14 cellular contexts compared by ENCODE assay signal in genomic region chr9:4743131-4743875, GRCh38. TPM values are rescaled to one million over a fixed set of nuclear protein-coding genes. Genes with fewer than 3 reads are reported as not detected.
DNase-seq lines count a peak whose midpoint lies in the region; ATAC-seq, FAIRE-seq and TF ChIP-seq lines count a peak whose summit lies in the region.
"Had no signal": no experiment of that assay in that cellular context is flagged by ENCODE, and none has a peak within 500 bp of the region (broad histone marks: within the 10 kb centered on the region; RNA-seq: fewer than 3 reads in every experiment).

No MANE protein-coding gene starts in this region.

- no peaks in the 10 kb centered on the region for H3K36me3 ChIP-seq in heart right ventricle
- H3K36me3 ChIP-seq in WERI-Rb-1, result peaks cover 2% of the 10 kb centered on the region; the same call in 1 of the 2 replicates
- H3K36me3 ChIP-seq in vagina, result no peaks in the 10 kb centered on the region
- no peaks in the 10 kb centered on the region for H3K36me3 ChIP-seq in small intestine (ENCODE audit: control insufficient read depth in 2 of 2, insufficient read depth in 2 of 2, low read length in 2 of 2)
- H3K36me3 ChIP-seq: colonic mucosa, lower lobe of right lung, tibial artery had no signal

- FAIRE-seq in small intestine (lab: Jason Lieb, UNC), result no peak
- FAIRE-seq: K562 had no signal

- 53 to 62% methylated on average over 5 of the region's 5 CpGs for WGBS in heart right ventricle, 2 donors
- WGBS in right cardiac atrium, result 71% methylated on average over 5 of the region's 5 CpGs
- WGBS in small intestine, 3 donors, result 69 to 76% (median 73%) methylated on average over 5 of the region's 5 CpGs

- H3K27me3 Mint-ChIP-seq in immature natural killer cell (ENCODE audit: low read depth in 3 of 3), result peaks cover 2 to 7% (median 5%) of the 10 kb centered on the region in 3 donors

- no peaks in the 10 kb centered on the region for H3K36me3 Mint-ChIP-seq in immature natural killer cell

- peak overlapping the region in 3 of 6 donors; percentile 9 to 66 (median 51) for H3K27ac Mint-ChIP-seq in immature natural killer cell

- TF ChIP-seq POLR2A in vagina (IDR thresholded peaks at IDR 0.05), result no peak

- TF ChIP-seq CTCF in heart right ventricle (IDR thresholded peaks at IDR 0.05) (no peak), WERI-Rb-1 (IDR thresholded peaks at IDR 0.05; ENCODE audit: low read depth, low read length) (no peak), vagina (IDR thresholded peaks at IDR 0.05) (no peak)

- H3K27ac ChIP-seq in heart right ventricle, result peak overlapping the region in 9 of 10 donors; percentile 13 to 95 (median 61)
- H3K27ac ChIP-seq in right cardiac atrium (ENCODE audit: low read length), result no peak overlapping the region
- 0 out of 2 replicates have a peak overlapping the region, but pooled peaks have one; percentile 11 for H3K27ac ChIP-seq in WERI-Rb-1
- H3K27ac ChIP-seq in vagina, result peak overlapping the region; percentile 7
- no peak overlapping the region for H3K27ac ChIP-seq in small intestine (ENCODE audit: low read depth in 1 of 2, low read length in 1 of 2)
- H3K27ac ChIP-seq: colonic mucosa, lower lobe of right lung had no signal

- H3K4me3 ChIP-seq in heart right ventricle (no peak overlapping the region), right cardiac atrium (ENCODE audit: low read length) (no peak overlapping the region), WERI-Rb-1 (ENCODE audit: low read depth, low read length) (no peak overlapping the region), vagina (no peak overlapping the region), small intestine (ENCODE audit: low read depth in 1 of 2, low read length in 2 of 2) (no peak overlapping the region)
- H3K4me3 ChIP-seq: colonic mucosa, K562, lower lobe of right lung, tibial artery had no signal

- intact Hi-C loops in heart right ventricle (cut with DNase I), result loop anchor here in 7 of 10 donors (5.0 to 10.0 kb wide), 6 partner anchors 51 to 359 kb away; partner anchors contain the start of genes CDC37L1 (in 4 of the 7), PLPP6 (in 3 of the 7) and RCL1 (in 2 of the 7)
- intact Hi-C loops in right cardiac atrium (cut with DNase I), result loop anchor here in 1 of 4 donors (5.0 to 10.0 kb wide), 2 partner anchors 66 to 851 kb away; partner anchors contain the start of gene CDC37L1
- intact Hi-C loops in vagina (cut with DNase I), result loop anchor here (5.0 kb wide), 1 partner anchor 61 kb away; no protein-coding TSS in a partner anchor

- no peaks in the 10 kb centered on the region for H3K9me3 Mint-ChIP-seq in immature natural killer cell

- peak overlapping the region in 4 of 5 donors; percentile 8 to 51 (median 27) for H3K4me3 Mint-ChIP-seq in immature natural killer cell

- no peaks in the 10 kb centered on the region for H3K27me3 ChIP-seq in heart right ventricle
- H3K27me3 ChIP-seq in right cardiac atrium (ENCODE audit: control insufficient read depth, insufficient read depth), result no peaks in the 10 kb centered on the region
- no peaks in the 10 kb centered on the region for H3K27me3 ChIP-seq in WERI-Rb-1 (ENCODE audit: insufficient read depth, low read depth, severe bottlenecking)
- no peaks in the 10 kb centered on the region for H3K27me3 ChIP-seq in vagina
- no peaks in the 10 kb centered on the region for H3K27me3 ChIP-seq in small intestine (ENCODE audit: control insufficient read depth in 2 of 2, insufficient read depth in 2 of 2, low read length in 2 of 2)
- H3K27me3 ChIP-seq: colonic mucosa, tibial artery had no signal

- DNase-seq in heart right ventricle (peak in 1 of 2 donors; percentile 16), right cardiac atrium (no peak), WERI-Rb-1 (no peak), immature natural killer cell (no peak), vagina (ENCODE audit: extremely low spot score in 2 of 2) (no peak), small intestine (no peak), NCI-H2196 (lab: John Stamatoyannopoulos, UW; ENCODE audit: unreplicated experiment) (no peak), putamen (ENCODE audit: low spot score) (no peak)
- DNase-seq: colonic mucosa, HCEC 1CT, lower lobe of right lung, NCI-H2029 treated with DMSO at 0.1 percent for 48 hours, tibial artery had no signal

- peaks cover 19 to 22% of the 10 kb centered on the region in 2 donors for H3K4me1 Mint-ChIP-seq in immature natural killer cell

- peak in 2 of 8 donors; percentile 11 to 13 for ATAC-seq in heart right ventricle
- ATAC-seq in right cardiac atrium, result no peak
- ATAC-seq: K562, lower lobe of right lung had no signal

- no peaks in the 10 kb centered on the region for H3K9me3 ChIP-seq in heart right ventricle
- no peaks in the 10 kb centered on the region for H3K9me3 ChIP-seq in right cardiac atrium (ENCODE audit: control insufficient read depth, low read length)
- H3K9me3 ChIP-seq in WERI-Rb-1 (ENCODE audit: severe bottlenecking), result no peaks in the 10 kb centered on the region
- H3K9me3 ChIP-seq in vagina, result no peaks in the 10 kb centered on the region
- no peaks in the 10 kb centered on the region for H3K9me3 ChIP-seq in small intestine (ENCODE audit: control insufficient read depth, low read depth)
- H3K9me3 ChIP-seq: colonic mucosa, lower lobe of right lung, tibial artery had no signal

- H3K4me1 ChIP-seq in heart right ventricle, result peaks cover 0 to 34% (median 20%) of the 10 kb centered on the region in 9 donors
- H3K4me1 ChIP-seq in right cardiac atrium (ENCODE audit: control insufficient read depth, insufficient read depth, low read length), result peaks cover 7% of the 10 kb centered on the region
- H3K4me1 ChIP-seq in vagina, result peaks cover 26% of the 10 kb centered on the region
- H3K4me1 ChIP-seq in small intestine (ENCODE audit: control insufficient read depth in 2 of 2, insufficient read depth in 1 of 2, low read depth in 1 of 2, low read length in 1 of 2), result no peaks in the 10 kb centered on the region
- H3K4me1 ChIP-seq: colonic mucosa had no signal

RNA-seq across cellular contexts. Expression of gene AK3, which starts 2.3 kb away (rescaled TPM):
- total RNA-seq in heart right ventricle (100 to 1,000 TPM; 125 to 217 (median 146) TPM), right cardiac atrium (100 to 1,000 TPM; 111 to 153 (median 125) TPM), vagina (72.4 TPM)
- polyA plus RNA-seq in heart right ventricle (10 to 100 TPM; 32.9 to 35.8 TPM), right cardiac atrium (91.3 TPM), immature natural killer cell (10 to 100 TPM; 36.0 to 41.2 (median 37.2) TPM), small intestine (10 to 100 TPM; 45.4 to 66.4 (median 48.4) TPM)

RNA-seq across cellular contexts. Expression of gene RCL1, which starts 49.4 kb away (rescaled TPM):
- total RNA-seq in heart right ventricle (1 to 10 TPM; 4.8 to 9.9 (median 6.8) TPM), right cardiac atrium (1 to 10 TPM; 6.1 to 8.1 (median 6.6) TPM), vagina (24.8 TPM)
- polyA plus RNA-seq in heart right ventricle (1 to 10 TPM; 5.3 to 7.2 TPM), right cardiac atrium (4.8 TPM), immature natural killer cell (10 to 100 TPM; 13.6 to 31.3 (median 17.0) TPM), small intestine (10 to 100 TPM in 1 of 3 donors, 1 to 10 TPM in 2; 2.2 to 12.0 (median 5.4) TPM)

Comparison
In these comparisons a context has a peak if more than half of its experiments do, and no peak if none do; other contexts are left out.
1. H3K27ac ChIP-seq: peak in heart right ventricle (9 of 10), WERI-Rb-1 (single experiment) and vagina (single experiment); none in right cardiac atrium (single experiment) and small intestine (0 of 2).